Comparison of ENCODE assay signal across 8 cellular contexts in the genomic region with DNA sequence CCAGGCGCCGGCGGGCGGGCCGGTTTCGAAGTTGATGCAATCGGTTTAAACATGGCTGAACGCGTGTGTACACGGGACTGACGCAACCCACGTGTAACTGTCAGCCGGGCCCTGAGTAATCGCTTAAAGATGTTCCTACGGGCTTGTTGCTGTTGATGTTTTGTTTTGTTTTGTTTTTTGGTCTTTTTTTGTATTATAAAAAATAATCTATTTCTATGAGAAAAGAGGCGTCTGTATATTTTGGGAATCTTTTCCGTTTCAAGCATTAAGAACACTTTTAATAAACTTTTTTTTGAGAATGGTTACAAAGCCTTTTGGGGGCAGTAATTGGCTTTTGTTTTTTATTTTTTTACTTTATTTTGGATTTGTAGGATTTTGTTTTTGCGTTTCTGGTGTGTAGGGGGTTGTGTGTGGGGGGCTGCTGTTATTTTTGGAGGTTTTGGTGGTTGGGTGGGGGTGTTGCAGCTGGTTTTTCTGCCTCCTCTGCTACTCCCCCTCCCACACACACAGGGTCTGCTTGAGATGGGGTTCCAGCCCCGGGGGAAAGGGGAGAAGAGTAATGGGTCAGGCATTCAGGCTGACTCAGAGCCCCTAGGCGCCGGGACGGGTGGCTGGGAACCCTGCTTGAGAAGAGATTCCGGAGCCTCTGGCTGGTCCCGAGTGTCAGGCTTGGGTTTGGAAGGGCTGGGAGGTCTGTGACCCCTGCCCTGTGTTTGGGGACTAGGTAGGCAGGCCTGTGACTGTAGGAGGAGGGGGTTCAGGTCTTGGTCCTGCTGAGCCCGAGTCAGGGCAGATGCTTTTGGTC. TPM values are rescaled to one million over a fixed set of nuclear protein-coding genes. Genes with fewer than 3 reads are reported as not detected.
DNase-seq lines count a peak whose midpoint lies in the region; ATAC-seq and TF ChIP-seq lines count a peak whose summit lies in the region.

No MANE protein-coding gene starts in this region.

- intact Hi-C loops in left cardiac atrium (cut with DNase I): loop anchor here (5.0 to 10.0 kb wide), 5 partner anchors 82 to 205 kb away; no protein-coding TSS in a partner anchor
- intact Hi-C loops in vagina (cut with DNase I): loop anchor here (5.0 kb wide), 1 partner anchor 210 kb away; no protein-coding TSS in a partner anchor

- H3K36me3 ChIP-seq in vagina: peaks cover 0 to 15% of the 10 kb centered on the region in 2 donors

- no peaks in the 10 kb centered on the region for H3K9me3 ChIP-seq in vagina

- no peaks in the 10 kb centered on the region for H3K27me3 ChIP-seq in vagina

- whole genome bisulfite sequencing in adipose tissue, 3 donors: 2 to 10% (median 10%) methylated on average over 24 to 25 of the region's 25 CpGs

- H3K4me1 ChIP-seq in vagina: peaks cover 46% of the 10 kb centered on the region

- CTCF ChIA-PET in AG04449 (lab: Yijun Ruan, JAX): interaction anchor here (22.7 kb wide), 1 partner anchor 274 kb away, joined by 523 read pairs; no protein-coding TSS in a partner anchor

- H3K4me3 ChIP-seq in AG04449 (ENCODE audit: low read depth, low read length) (peak overlapping the region; percentile 94), vagina (peak overlapping the region; percentile 88 to 98)

- POLR2A ChIA-PET in AG04449 (lab: Yijun Ruan, JAX): interaction anchor here (0.6 to 2.4 kb wide), 7 partner anchors 34 to 263 kb away, joined by 3 to 14 read pairs (median 11); no protein-coding TSS in a partner anchor

- ATAC-seq in left cardiac atrium: peak in 1 of 2 donors; percentile 14

- DNase-seq in AG04449 (ENCODE audit: low read depth, low spot score): peak; percentile 70
- DNase-seq in NCI-H1048 (lab: John Stamatoyannopoulos, UW): peak; percentile 47
- peak; percentile 71 for DNase-seq in T follicular helper cell (ENCODE audit: low read depth)
- DNase-seq in left cardiac atrium: peak; percentile 88
- DNase-seq in putamen (ENCODE audit: low spot score): peak; percentile 68
- peak in 1 of 2 donors; percentile 93 for DNase-seq in vagina (ENCODE audit: extremely low spot score in 2 of 2)

- peak overlapping the region; percentile 91 for H3K27ac ChIP-seq in adipose tissue (ENCODE audit: low read depth, low read length)
- peak overlapping the region; percentile 100 for H3K27ac ChIP-seq in vagina

- TF ChIP-seq POLR2A in GM19193 (IDR thresholded peaks at IDR 0.05; ENCODE audit: extremely low read depth, insufficient read depth, insufficient read length) (peak; percentile 42), vagina (IDR thresholded peaks at IDR 0.05) (peak in 1 of 2 donors; percentile 33)

- TF ChIP-seq CTCF in AG04449 (IDR thresholded peaks at IDR 0.05; ENCODE audit: insufficient read depth, low read length, missing control alignments) (no peak), vagina (IDR thresholded peaks at IDR 0.05) (no peak)

RNA-seq across cellular contexts. Expression of a gene that starts 1.9 kb away (rescaled TPM):
- 100 to 1,000 TPM in 1 of 3 donors, 10 to 100 TPM in 2; 25.1 to 214 (median 72.9) TPM for polyA plus RNA-seq in adipose tissue
- total RNA-seq in left cardiac atrium: 100 to 1,000 TPM in 1 of 2 donors, 10 to 100 TPM in 1; 73.2 to 111 TPM
- total RNA-seq in vagina: 264 TPM

RNA-seq across cellular contexts. Expression of a gene that starts 39.0 kb away (rescaled TPM):
- 10 to 100 TPM; 10.6 to 53.5 (median 21.8) TPM for polyA plus RNA-seq in adipose tissue
- total RNA-seq in left cardiac atrium (10 to 100 TPM; 17.7 to 21.8 TPM), vagina (25.5 TPM)
